In the genomic region with DNA sequence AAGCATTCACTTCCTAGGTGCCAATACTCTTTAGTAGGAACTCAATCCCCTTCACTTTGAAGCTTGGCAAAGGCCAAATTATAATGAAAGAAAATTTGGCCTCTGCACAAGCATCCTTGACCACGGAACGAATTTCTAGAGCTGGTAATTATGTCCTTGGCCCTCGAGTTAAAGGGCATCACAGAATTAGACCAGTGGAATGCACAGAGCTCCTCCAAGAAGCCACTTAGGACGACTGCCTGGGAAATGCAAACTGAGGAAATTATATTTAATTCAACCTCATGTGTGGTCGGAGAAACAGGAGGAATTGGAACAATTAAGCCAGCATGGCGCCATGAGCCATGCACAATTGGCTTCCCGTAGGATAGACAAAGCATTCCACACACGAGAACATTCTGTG, we compare ENCODE assay signal across 17 cellular contexts. TPM values are rescaled to one million over a fixed set of nuclear protein-coding genes. Genes with fewer than 3 reads are reported as not detected.
DNase-seq lines count a peak whose midpoint lies in the region; ATAC-seq and TF ChIP-seq lines count a peak whose summit lies in the region.
"Had no signal": no experiment of that assay in that cellular context is flagged by ENCODE, and none has a peak within 500 bp of the region (broad histone marks: within the 10 kb centered on the region; RNA-seq: fewer than 3 reads in every experiment).

No MANE protein-coding gene starts in this region.

- H3K4me3 Mint-ChIP-seq in GM23338 (no peak overlapping the region), WTC11 (no peak overlapping the region)
- H3K4me3 Mint-ChIP-seq in activated naive CD8-positive, alpha-beta T cell treated with anti-CD3 and anti-CD28 coated beads for 36 hours: no peak overlapping the region
- H3K4me3 Mint-ChIP-seq: B cell; CD8-positive, alpha-beta T cell had no signal

- peaks cover 98% of the 10 kb centered on the region for H3K79me2 ChIP-seq in GM23338 (replicated peaks; ENCODE audit: insufficient read depth)

- no peak for TF ChIP-seq POLR2A in testis (IDR thresholded peaks at IDR 0.05)

- no peak overlapping the region for H3K4me2 ChIP-seq in GM23338
- H3K4me2 ChIP-seq: BLaER1 treated with 17β-estradiol and CSF1 and Interleukin-3, amounts not matched to agents 10 nM and 100 nM had no signal

- H3K27me3 ChIP-seq in GM23338 (ENCODE audit: insufficient read depth): no peaks in the 10 kb centered on the region
- no peaks in the 10 kb centered on the region for H3K27me3 ChIP-seq in left lung
- H3K27me3 ChIP-seq in testis: no peaks in the 10 kb centered on the region
- H3K27me3 ChIP-seq: BLaER1 treated with 17β-estradiol and CSF1 and Interleukin-3, amounts not matched to agents 10 nM and 100 nM had no signal

- CTCF ChIA-PET in WTC11 (lab: Charles Lee): no interaction called here

- H3K4me1 ChIP-seq in GM23338 (ENCODE audit: insufficient read depth): peaks cover 12% of the 10 kb centered on the region
- H3K4me1 ChIP-seq in left lung: no peaks in the 10 kb centered on the region
- no peaks in the 10 kb centered on the region for H3K4me1 ChIP-seq in testis
- H3K4me1 ChIP-seq: BLaER1 treated with 17β-estradiol and CSF1 and Interleukin-3, amounts not matched to agents 10 nM and 100 nM had no signal

- H3K9me3 ChIP-seq in left lung: no peaks in the 10 kb centered on the region
- H3K9me3 ChIP-seq in testis: no peaks in the 10 kb centered on the region

- H3K4me3 ChIP-seq in GM23338: no peak overlapping the region
- no peak overlapping the region for H3K4me3 ChIP-seq in left lung
- H3K4me3 ChIP-seq in testis: no peak overlapping the region
- H3K4me3 ChIP-seq: BLaER1 treated with 17β-estradiol and CSF1 and Interleukin-3, amounts not matched to agents 10 nM and 100 nM had no signal

- no peaks in the 10 kb centered on the region for H3K9me2 ChIP-seq in GM23338 (ENCODE audit: insufficient read depth)

- no peak overlapping the region for H2AFZ ChIP-seq in GM23338

- H3K36me3 ChIP-seq in GM23338 (ENCODE audit: insufficient read depth) (no peaks in the 10 kb centered on the region), left lung (no peaks in the 10 kb centered on the region), testis (ENCODE audit: low read depth, missing control alignments) (no peaks in the 10 kb centered on the region)
- H3K36me3 ChIP-seq: BLaER1 treated with 17β-estradiol and CSF1 and Interleukin-3, amounts not matched to agents 10 nM and 100 nM had no signal

- WGBS in testis, 2 donors: 46 to 60% methylated on average over 8 of the region's 8 CpGs

- H3K9me3 Mint-ChIP-seq in GM23338 (no peaks in the 10 kb centered on the region), WTC11 (no peaks in the 10 kb centered on the region)
- no peaks in the 10 kb centered on the region for H3K9me3 Mint-ChIP-seq in activated naive CD8-positive, alpha-beta T cell treated with anti-CD3 and anti-CD28 coated beads for 36 hours
- H3K9me3 Mint-ChIP-seq: CD8-positive, alpha-beta T cell had no signal

- H3K4me1 Mint-ChIP-seq in GM23338 (peaks cover 47% of the 10 kb centered on the region), WTC11 (peaks cover 56% of the 10 kb centered on the region)
- H3K4me1 Mint-ChIP-seq in activated naive CD8-positive, alpha-beta T cell treated with anti-CD3 and anti-CD28 coated beads for 36 hours: no peaks in the 10 kb centered on the region
- H3K4me1 Mint-ChIP-seq: B cell had no signal

- TF ChIP-seq CTCF in GM23338 (conservative IDR thresholded peaks at IDR 0.05; ENCODE audit: low read depth in 2 of 2) (no peak), WTC11 (IDR thresholded peaks at IDR 0.05) (no peak), left lung (IDR thresholded peaks at IDR 0.05) (no peak), testis (IDR thresholded peaks at IDR 0.05) (no peak)

- POLR2A ChIA-PET in WTC11 (lab: Charles Lee): no interaction called here

- no peak for ATAC-seq in GM23338
- no peak for ATAC-seq in WTC11
- ATAC-seq in left lung: peak; percentile 60
- ATAC-seq: CD8-positive, alpha-beta T cell had no signal

- no peaks in the 10 kb centered on the region for H3F3A ChIP-seq in GM23338 (replicated peaks; ENCODE audit: low read depth)

- H3K27ac Mint-ChIP-seq in GM23338 (0 out of 2 replicates have a peak overlapping the region, but pooled peaks have one; percentile 48), WTC11 (peak overlapping the region; percentile 57; the same call in 1 of the 2 replicates)
- H3K27ac Mint-ChIP-seq in activated naive CD8-positive, alpha-beta T cell treated with anti-CD3 and anti-CD28 coated beads for 36 hours: no peak overlapping the region
- H3K27ac Mint-ChIP-seq: B cell; CD8-positive, alpha-beta T cell had no signal

- no peak for DNase-seq in GM23338 (ENCODE audit: low spot score)
- no peak for DNase-seq in WTC11 (ENCODE audit: low spot score)
- no peak for DNase-seq in left lung
- DNase-seq in testis: peak; percentile 14
- DNase-seq in activated naive CD8-positive, alpha-beta T cell treated with anti-CD3 and anti-CD28 coated beads for 36 hours: no peak
- DNase-seq in AG08396 (ENCODE audit: low spot score): no peak
- DNase-seq in NCI-H1436 treated with DMSO at 0.1 percent for 48 hours (lab: John Stamatoyannopoulos, UW): no peak
- DNase-seq: 8988T; Calu3; CD8-positive, alpha-beta T cell; DMS79 treated with DMSO at 0.1 percent for 48 hours; GF-D8; HCEC 1CT had no signal

- H3K27ac ChIP-seq in GM23338 (ENCODE audit: low read depth) (no peak overlapping the region), left lung (no peak overlapping the region), testis (no peak overlapping the region)
- H3K27ac ChIP-seq: BLaER1 treated with 17β-estradiol and CSF1 and Interleukin-3, amounts not matched to agents 10 nM and 100 nM; HL-60 had no signal

- peaks cover 9% of the 10 kb centered on the region for H3K27me3 Mint-ChIP-seq in GM23338 (ENCODE audit: insufficient read depth, low read depth, poor library complexity)
- no peaks in the 10 kb centered on the region for H3K27me3 Mint-ChIP-seq in WTC11 (ENCODE audit: low read depth)
- H3K27me3 Mint-ChIP-seq in activated naive CD8-positive, alpha-beta T cell treated with anti-CD3 and anti-CD28 coated beads for 36 hours: no peaks in the 10 kb centered on the region
- H3K27me3 Mint-ChIP-seq: B cell had no signal

- H4K20me1 ChIP-seq in GM23338 (replicated peaks; ENCODE audit: insufficient read depth): no peaks in the 10 kb centered on the region; the same call in 1 of the 2 replicates
- H4K20me1 ChIP-seq: BLaER1 treated with 17β-estradiol and CSF1 and Interleukin-3, amounts not matched to agents 10 nM and 100 nM had no signal

- intact Hi-C loops in left lung (cut with DNase I) (no loop called here), testis (cut with DNase I; ENCODE audit: low total_unique reads) (no loop called here)

- peaks cover 30% of the 10 kb centered on the region for H3K36me3 Mint-ChIP-seq in GM23338 (ENCODE audit: low read depth)
- peaks cover 2% of the 10 kb centered on the region; the same call in 1 of the 2 replicates for H3K36me3 Mint-ChIP-seq in WTC11
- no peaks in the 10 kb centered on the region for H3K36me3 Mint-ChIP-seq in activated naive CD8-positive, alpha-beta T cell treated with anti-CD3 and anti-CD28 coated beads for 36 hours
- H3K36me3 Mint-ChIP-seq: CD8-positive, alpha-beta T cell had no signal

TF ChIP-seq in GM23338, 12 proteins besides CTCF, POLR2A, EP300 and RAD21 (continues in another document):
- TF ChIP-seq NANOG (IDR thresholded peaks at IDR 0.05; ENCODE audit: borderline replicate concordance) (no peak), CREB1 (CRISPR knock-in tag; IDR thresholded peaks at IDR 0.05; ENCODE audit: low read depth) (no peak)

TF ChIP-seq in WTC11, 78 proteins besides CTCF, POLR2A, EP300 and RAD21 (continues in another document):
- TF ChIP-seq, protein P1, sequence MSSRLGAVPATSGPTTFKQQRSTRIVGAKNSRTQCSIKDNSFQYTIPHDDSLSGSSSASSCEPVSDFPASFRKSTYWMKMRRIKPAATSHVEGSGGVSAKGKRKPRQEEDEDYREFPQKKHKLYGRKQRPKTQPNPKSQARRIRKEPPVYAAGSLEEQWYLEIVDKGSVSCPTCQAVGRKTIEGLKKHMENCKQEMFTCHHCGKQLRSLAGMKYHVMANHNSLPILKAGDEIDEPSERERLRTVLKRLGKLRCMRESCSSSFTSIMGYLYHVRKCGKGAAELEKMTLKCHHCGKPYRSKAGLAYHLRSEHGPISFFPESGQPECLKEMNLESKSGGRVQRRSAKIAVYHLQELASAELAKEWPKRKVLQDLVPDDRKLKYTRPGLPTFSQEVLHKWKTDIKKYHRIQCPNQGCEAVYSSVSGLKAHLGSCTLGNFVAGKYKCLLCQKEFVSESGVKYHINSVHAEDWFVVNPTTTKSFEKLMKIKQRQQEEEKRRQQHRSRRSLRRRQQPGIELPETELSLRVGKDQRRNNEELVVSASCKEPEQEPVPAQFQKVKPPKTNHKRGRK (CRISPR knock-in tag; IDR thresholded peaks at IDR 0.05; ENCODE audit: borderline replicate concordance): no peak
- TF ChIP-seq SP1 (CRISPR knock-in tag; conservative IDR thresholded peaks at IDR 0.05): no peak
- TF ChIP-seq ESRRA (CRISPR knock-in tag; IDR thresholded peaks at IDR 0.05; ENCODE audit: borderline replicate concordance): no peak
- TF ChIP-seq, protein P2, sequence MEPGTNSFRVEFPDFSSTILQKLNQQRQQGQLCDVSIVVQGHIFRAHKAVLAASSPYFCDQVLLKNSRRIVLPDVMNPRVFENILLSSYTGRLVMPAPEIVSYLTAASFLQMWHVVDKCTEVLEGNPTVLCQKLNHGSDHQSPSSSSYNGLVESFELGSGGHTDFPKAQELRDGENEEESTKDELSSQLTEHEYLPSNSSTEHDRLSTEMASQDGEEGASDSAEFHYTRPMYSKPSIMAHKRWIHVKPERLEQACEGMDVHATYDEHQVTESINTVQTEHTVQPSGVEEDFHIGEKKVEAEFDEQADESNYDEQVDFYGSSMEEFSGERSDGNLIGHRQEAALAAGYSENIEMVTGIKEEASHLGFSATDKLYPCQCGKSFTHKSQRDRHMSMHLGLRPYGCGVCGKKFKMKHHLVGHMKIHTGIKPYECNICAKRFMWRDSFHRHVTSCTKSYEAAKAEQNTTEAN (CRISPR knock-in tag; IDR thresholded peaks at IDR 0.05): no peak
- TF ChIP-seq, protein P3, sequence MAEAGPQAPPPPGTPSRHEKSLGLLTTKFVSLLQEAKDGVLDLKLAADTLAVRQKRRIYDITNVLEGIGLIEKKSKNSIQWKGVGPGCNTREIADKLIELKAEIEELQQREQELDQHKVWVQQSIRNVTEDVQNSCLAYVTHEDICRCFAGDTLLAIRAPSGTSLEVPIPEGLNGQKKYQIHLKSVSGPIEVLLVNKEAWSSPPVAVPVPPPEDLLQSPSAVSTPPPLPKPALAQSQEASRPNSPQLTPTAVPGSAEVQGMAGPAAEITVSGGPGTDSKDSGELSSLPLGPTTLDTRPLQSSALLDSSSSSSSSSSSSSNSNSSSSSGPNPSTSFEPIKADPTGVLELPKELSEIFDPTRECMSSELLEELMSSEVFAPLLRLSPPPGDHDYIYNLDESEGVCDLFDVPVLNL (CRISPR knock-in tag; IDR thresholded peaks at IDR 0.05; ENCODE audit: borderline replicate concordance, low read depth): no peak

RNA-seq across cellular contexts. Expression of gene NLGN4X, which starts 59.3 kb away (rescaled TPM):
- total RNA-seq in GM23338 (2014; rRNA removed; shearing (Covaris generic)): 86.5 and 86.8 TPM in 2 replicates
- 35.2 and 36.0 TPM in 2 replicates for polyA plus RNA-seq in GM23338 (2016; fragmentation: Nextera tagmentation; extraction: Ambion mirVana)
- 53.8 to 66.9 TPM (median 63.3 TPM) in 3 replicates for total RNA-seq in WTC11 (2021)
- total RNA-seq in left lung: 1 to 10 TPM in 1 of 2 donors, under 1 TPM in 1; 0.45 to 1.2 TPM
- total RNA-seq in testis: 10 to 100 TPM; 10.4 to 15.9 TPM
- polyA plus RNA-seq in testis (ENCODE audit: insufficient read depth, low read depth, low replicate concordance): 3.6 TPM
- total RNA-seq in activated naive CD8-positive, alpha-beta T cell treated with anti-CD3 and anti-CD28 coated beads for 36 hours: not detected
- total RNA-seq: Calu3; CD8-positive, alpha-beta T cell had no signal
- polyA plus RNA-seq: AG04450 had no signal

Comparison
In these comparisons a context has a peak if more than half of its experiments do, and no peak if none do; other contexts are left out.
1. RNA of gene NLGN4X, which starts 59.3 kb away (total RNA-seq): 86.5 to 86.8 TPM in GM23338, 53.8 to 66.9 TPM in WTC11 and 10.4 to 15.9 TPM in testis; 0.45 to 1.2 TPM in left lung and not detected in activated naive CD8-positive, alpha-beta T cell treated with anti-CD3 and anti-CD28 coated beads for 36 hours; every median in the first group is over 4 times any median in the second.